ENCODE assay signal across 24 cellular contexts in genomic region chr22:30223303-30223702, GRCh38. TPM values are rescaled to one million over a fixed set of nuclear protein-coding genes. Genes with fewer than 3 reads are reported as not detected.
DNase-seq lines count a peak whose midpoint lies in the region; ATAC-seq, FAIRE-seq and TF ChIP-seq lines count a peak whose summit lies in the region.
"Had no signal": no experiment of that assay in that cellular context is flagged by ENCODE, and none has a peak within 500 bp of the region (broad histone marks: within the 10 kb centered on the region; RNA-seq: fewer than 3 reads in every experiment).

No MANE protein-coding gene starts in this region.

- WGBS in A549 (ENCODE audit: missing lambda C conversion rate) = 87% methylated on average over 14 of the region's 15 CpGs
- 82% methylated on average over 15 of the region's 15 CpGs for WGBS in mesenchymal stem cell
- WGBS in psoas muscle, 3 donors = 48 to 52% (median 49%) methylated on average over 15 of the region's 15 CpGs
- WGBS in suprapubic skin = 75% methylated on average over 14 of the region's 15 CpGs

- intact Hi-C loops in psoas muscle (cut with DNase I) = no loop called here

- H2BK5ac ChIP-seq in mesenchymal stem cell (ENCODE audit: low read depth, low read length, poor library complexity, severe bottlenecking) = no peak overlapping the region

- no peak overlapping the region for H3K4ac ChIP-seq in mesenchymal stem cell (ENCODE audit: low read depth in 1 of 2, low read length in 2 of 2)

- H2BK12ac ChIP-seq in mesenchymal stem cell (ENCODE audit: low read length in 2 of 2) = peak overlapping the region in 1 of 2 experiments; percentile 2

- no peak overlapping the region for H2AFZ ChIP-seq in mesenchymal stem cell (ENCODE audit: low read depth, low read length)
- H2AFZ ChIP-seq: neural progenitor cell had no signal

- H3K4me1 ChIP-seq in A549 (peaks cover 69% of the 10 kb centered on the region), mesenchymal stem cell (ENCODE audit: control insufficient read depth, insufficient read depth, low read depth, low read length) (peaks cover 19% of the 10 kb centered on the region), psoas muscle (no peaks in the 10 kb centered on the region), suprapubic skin (peaks cover 18% of the 10 kb centered on the region)
- H3K4me1 ChIP-seq: body of pancreas, colonic mucosa, neural progenitor cell had no signal

- H3K9me3 Mint-ChIP-seq in activated T-cell treated with anti-CD3 and anti-CD28 coated beads, Interleukin-2, amount 50 U/mL, for 72 hours = no peaks in the 10 kb centered on the region
- H3K9me3 Mint-ChIP-seq: neural progenitor cell had no signal

- H3K36me3 ChIP-seq in mesenchymal stem cell (ENCODE audit: control insufficient read depth in 1 of 2, insufficient read depth in 2 of 2, low read depth in 1 of 2, low read length in 2 of 2) (no peaks in the 10 kb centered on the region), psoas muscle (ENCODE audit: insufficient read depth in 1 of 2, low read depth in 1 of 2) (no peaks in the 10 kb centered on the region), suprapubic skin (no peaks in the 10 kb centered on the region)
- H3K36me3 ChIP-seq: colonic mucosa, neural progenitor cell, thoracic aorta had no signal

- H2BK120ac ChIP-seq in mesenchymal stem cell (ENCODE audit: low read depth, low read length) = no peak overlapping the region

- no peaks in the 10 kb centered on the region for H3K27me3 Mint-ChIP-seq in activated T-cell treated with anti-CD3 and anti-CD28 coated beads, Interleukin-2, amount 50 U/mL, for 72 hours (ENCODE audit: low read depth)

- H4K8ac ChIP-seq in mesenchymal stem cell (ENCODE audit: low read length) = no peak overlapping the region

- peak overlapping the region; percentile 73 for H2BK15ac ChIP-seq in mesenchymal stem cell (ENCODE audit: low read depth, poor library complexity, severe bottlenecking)

- H3K18ac ChIP-seq in mesenchymal stem cell (ENCODE audit: low read depth in 1 of 2, low read length in 2 of 2) = peak overlapping the region in 1 of 2 experiments; percentile 29

- H3K9ac ChIP-seq in mesenchymal stem cell (ENCODE audit: low read length) = no peak overlapping the region
- H3K9ac ChIP-seq: KMS-11, neural progenitor cell had no signal

- no peak overlapping the region for H3K27ac Mint-ChIP-seq in activated T-cell treated with anti-CD3 and anti-CD28 coated beads, Interleukin-2, amount 50 U/mL, for 72 hours
- H3K27ac Mint-ChIP-seq: neural progenitor cell had no signal

- peak overlapping the region in 1 of 2 experiments; percentile 9 for H3K14ac ChIP-seq in mesenchymal stem cell (ENCODE audit: low read length in 2 of 2)

- H3K4me3 Mint-ChIP-seq in activated T-cell treated with anti-CD3 and anti-CD28 coated beads, Interleukin-2, amount 50 U/mL, for 72 hours = no peak overlapping the region
- H3K4me3 Mint-ChIP-seq: neural progenitor cell had no signal

- DNase-seq in A549 (ENCODE audit: low read depth in 1 of 2, low spot score in 1 of 2) = no peak
- DNase-seq in CMK (ENCODE audit: low read depth) = peak; percentile 93
- peak; percentile 83 for DNase-seq in SW480 (ENCODE audit: low spot score)
- no peak for DNase-seq in mesenchymal stem cell
- no peak for DNase-seq in NCI-H2029 (lab: John Stamatoyannopoulos, UW)
- no peak for DNase-seq in psoas muscle
- no peak for DNase-seq in activated T-cell treated with anti-CD3 and anti-CD28 coated beads, Interleukin-2, amount 50 U/mL, for 72 hours
- no peak for DNase-seq in suprapubic skin (ENCODE audit: low spot score in 2 of 2)
- DNase-seq: activated CD4-positive, CD25-positive, alpha-beta regulatory T cell treated with anti-CD3 and anti-CD28 coated beads, Interleukin-2, amount 50 U/mL, for 72 hours; activated naive CD4-positive, alpha-beta T cell treated with anti-CD3 and anti-CD28 coated beads, Interleukin-2, amount 50 U/mL, for 16 hours; body of pancreas; colonic mucosa; COR-L47; glutamatergic neuron; left colon; NCI-H1092; NCI-H2107; NCI-H510A treated with DMSO at 0.1 percent for 48 hours; retina had no signal

- TF ChIP-seq EP300 in A549 (IDR thresholded peaks at IDR 0.05) = no peak
- TF ChIP-seq EP300 in suprapubic skin (IDR thresholded peaks at IDR 0.05) = no peak

- TF ChIP-seq CTCF in A549 (IDR thresholded peaks at IDR 0.05) (no peak), psoas muscle (IDR thresholded peaks at IDR 0.05) (no peak), suprapubic skin (IDR thresholded peaks at IDR 0.05) (no peak)

- no peak for TF ChIP-seq RAD21 in A549 (conservative IDR thresholded peaks at IDR 0.05 in 1 of 2, IDR thresholded peaks at IDR 0.05 in 1 of 2)

- POLR2A ChIA-PET in A549 (lab: Yijun Ruan, JAX) = no interaction called here

- H4K91ac ChIP-seq in mesenchymal stem cell (ENCODE audit: low read length) = no peak overlapping the region

- no peak overlapping the region; the same call in 2 of the 3 replicates for H3K4me2 ChIP-seq in A549
- H3K4me2 ChIP-seq in mesenchymal stem cell (ENCODE audit: low read length, poor library complexity, severe bottlenecking) = no peak overlapping the region
- H3K4me2 ChIP-seq: KMS-11, neural progenitor cell had no signal

- peaks cover 3% of the 10 kb centered on the region; the same call in 1 of the 3 replicates for H3K9me3 ChIP-seq in A549
- peaks cover 3% of the 10 kb centered on the region for H3K9me3 ChIP-seq in mesenchymal stem cell (ENCODE audit: control insufficient read depth, low read length)
- no peaks in the 10 kb centered on the region for H3K9me3 ChIP-seq in psoas muscle
- H3K9me3 ChIP-seq in suprapubic skin = no peaks in the 10 kb centered on the region
- H3K9me3 ChIP-seq: body of pancreas, colonic mucosa, thoracic aorta had no signal

- H3K4me3 ChIP-seq in A549 = no peak overlapping the region
- H3K4me3 ChIP-seq in mesenchymal stem cell (ENCODE audit: insufficient read depth in 1 of 2, low read depth in 1 of 2, low read length in 2 of 2) = no peak overlapping the region
- no peak overlapping the region for H3K4me3 ChIP-seq in psoas muscle
- no peak overlapping the region for H3K4me3 ChIP-seq in suprapubic skin
- H3K4me3 ChIP-seq: body of pancreas, colonic mucosa, neural progenitor cell, thoracic aorta had no signal

- H3K27ac ChIP-seq in A549 (peak overlapping the region; percentile 95 to 100), mesenchymal stem cell (ENCODE audit: low read length, poor library complexity, severe bottlenecking) (no peak overlapping the region), psoas muscle (no peak overlapping the region), suprapubic skin (no peak overlapping the region)
- H3K27ac ChIP-seq: body of pancreas, colonic mucosa, KMS-11, neural progenitor cell, thoracic aorta had no signal

- no peaks in the 10 kb centered on the region for H3K36me3 Mint-ChIP-seq in activated T-cell treated with anti-CD3 and anti-CD28 coated beads, Interleukin-2, amount 50 U/mL, for 72 hours (ENCODE audit: insufficient read depth in 2 of 2)
- H3K36me3 Mint-ChIP-seq: neural progenitor cell had no signal

- TF ChIP-seq POLR2A in A549 (IDR thresholded peaks at IDR 0.05; ENCODE audit: low read length) (no peak), suprapubic skin (IDR thresholded peaks at IDR 0.05) (no peak)

- H3K23ac ChIP-seq in mesenchymal stem cell (ENCODE audit: low read length in 2 of 2) = no peak overlapping the region

- no peak for FAIRE-seq in A549 (lab: Jason Lieb, UNC)
- FAIRE-seq: endometrium, GM18507 had no signal

- no peak for ATAC-seq in A549
- ATAC-seq in psoas muscle = no peak
- ATAC-seq in activated T-cell treated with anti-CD3 and anti-CD28 coated beads, Interleukin-2, amount 50 U/mL, for 72 hours (replicated peaks in 1 of 2) = no peak
- ATAC-seq: body of pancreas, left colon had no signal

- H3K79me1 ChIP-seq in mesenchymal stem cell (replicated peaks; ENCODE audit: low read length, poor library complexity, severe bottlenecking) = no peaks in the 10 kb centered on the region

- H3K4me1 Mint-ChIP-seq in activated T-cell treated with anti-CD3 and anti-CD28 coated beads, Interleukin-2, amount 50 U/mL, for 72 hours (ENCODE audit: low read depth) = peaks cover 58% of the 10 kb centered on the region

- CTCF ChIA-PET in A549 (lab: Yijun Ruan, JAX) = interaction anchor here (0.9 to 2.6 kb wide), 4 partner anchors 10 to 32 kb away, joined by 3 to 15 read pairs (median 6); no protein-coding TSS in a partner anchor

- H2AK5ac ChIP-seq in mesenchymal stem cell (ENCODE audit: low read length, severe bottlenecking) = peak overlapping the region; percentile 33

- H3K27me3 ChIP-seq in mesenchymal stem cell (ENCODE audit: control insufficient read depth in 1 of 2, insufficient read depth in 1 of 2, low read length in 2 of 2) (peaks cover 0 to 41% of the 10 kb centered on the region in 2 experiments), psoas muscle (ENCODE audit: insufficient read depth in 3 of 3, low read length in 2 of 3) (peaks cover 0 to 41% (median 10%) of the 10 kb centered on the region in 3 donors), suprapubic skin (peaks cover 4% of the 10 kb centered on the region)
- H3K27me3 ChIP-seq: body of pancreas, colonic mucosa, neural progenitor cell had no signal

TF ChIP-seq in A549, 52 proteins besides CTCF, POLR2A, EP300 and RAD21 (continues in another document):
- no peak for TF ChIP-seq ZC3H11A (IDR thresholded peaks at IDR 0.05)

RNA-seq across cellular contexts. Expression of gene LIF, which starts 23.3 kb away (rescaled TPM):
- 54.5 and 64.7 TPM in 2 replicates for polyA plus RNA-seq in A549 (2011; rRNA removed)
- polyA plus RNA-seq in A549 (2012; cell fraction: cytosol; rRNA removed) = 53.0 and 70.6 TPM in 2 replicates
- 279 and 384 TPM in 2 replicates for polyA plus RNA-seq in A549 (2012; cell fraction: nucleus; rRNA removed)
- 40.7 to 49.3 TPM (median 44.3 TPM) in 3 replicates for polyA plus RNA-seq in A549 (2017; fragmentation: RNase III; extraction: RNeasy Plus Mini Kit Qiagen cat#74134 plus additional on column Dnase treatment)
- polyA minus RNA-seq in A549 (2011; rRNA and poly(A)+ RNA removed) = 62.7 and 126 TPM in 2 replicates
- polyA plus RNA-seq in mesenchymal stem cell (2013, experiment 1 of 2) = 10.2 TPM
- 9.7 TPM for polyA plus RNA-seq in mesenchymal stem cell (2013, experiment 2 of 2)
- total RNA-seq in psoas muscle = under 1 TPM in 3 of 4 donors, not detected in 1; 0.27 to 0.54 (median 0.38) TPM
- 10 to 100 TPM in 1 of 3 donors, under 1 TPM in 2; 0.10 to 21.4 (median 0.14) TPM for polyA plus RNA-seq in psoas muscle
- total RNA-seq in activated T-cell treated with anti-CD3 and anti-CD28 coated beads, Interleukin-2, amount 50 U/mL, for 72 hours = 10 to 100 TPM; 67.9 to 71.3 TPM
- total RNA-seq in suprapubic skin = 10 to 100 TPM in 1 of 4 donors, 1 to 10 TPM in 3; 4.2 to 15.3 (median 8.5) TPM

RNA-seq across cellular contexts. Expression of gene OSM, which starts 43.3 kb away (rescaled TPM):
- polyA plus RNA-seq in A549 (2011; rRNA removed) = not detected in 2 replicates
- 0.03 and 0.09 TPM in 2 replicates for polyA plus RNA-seq in A549 (2012; cell fraction: cytosol; rRNA removed)
- 0.47 and 0.49 TPM in 2 replicates for polyA plus RNA-seq in A549 (2012; cell fraction: nucleus; rRNA removed)
- not detected in 3 replicates for polyA plus RNA-seq in A549 (2017; fragmentation: RNase III; extraction: RNeasy Plus Mini Kit Qiagen cat#74134 plus additional on column Dnase treatment)
- polyA minus RNA-seq in A549 (2011; rRNA and poly(A)+ RNA removed) = not detected in 2 replicates
- not detected for polyA plus RNA-seq in mesenchymal stem cell (2013, experiment 1 of 2)
- not detected for polyA plus RNA-seq in mesenchymal stem cell (2013, experiment 2 of 2)
- under 1 TPM in 2 of 4 donors, not detected in 2; 0.38 to 0.39 TPM for total RNA-seq in psoas muscle
- under 1 TPM in 2 of 3 donors, not detected in 1; 0.08 TPM for polyA plus RNA-seq in psoas muscle
- 10 to 100 TPM; 20.9 to 21.9 TPM for total RNA-seq in activated T-cell treated with anti-CD3 and anti-CD28 coated beads, Interleukin-2, amount 50 U/mL, for 72 hours
- under 1 TPM in 1 of 4 donors, not detected in 3; 0.34 TPM for total RNA-seq in suprapubic skin
- total RNA-seq: body of pancreas had no signal

Comparison
In these comparisons a context has a peak if more than half of its experiments do, and no peak if none do; other contexts are left out.
1. DNase-seq: peak in CMK (single experiment) and SW480 (single experiment); none in A549 (0 of 2), mesenchymal stem cell (single experiment), NCI-H2029 (single experiment), psoas muscle (0 of 2), activated T-cell treated with anti-CD3 and anti-CD28 coated beads, Interleukin-2, amount 50 U/mL, for 72 hours (0 of 2) and suprapubic skin (0 of 2).
2. H3K27ac ChIP-seq: peak in A549 (2 of 2); none in mesenchymal stem cell (single experiment), psoas muscle (single experiment) and suprapubic skin (single experiment).
3. RNA of gene LIF, which starts 23.3 kb away (total RNA-seq): 67.9 to 71.3 TPM in activated T-cell treated with anti-CD3 and anti-CD28 coated beads, Interleukin-2, amount 50 U/mL, for 72 hours; 4.2 to 15.3 TPM in suprapubic skin and 0.27 to 0.54 TPM in psoas muscle; every median in the first group is over 4 times any median in the second.
4. RNA of gene OSM, which starts 43.3 kb away (total RNA-seq): 20.9 to 21.9 TPM in activated T-cell treated with anti-CD3 and anti-CD28 coated beads, Interleukin-2, amount 50 U/mL, for 72 hours; 0.38 to 0.39 TPM in psoas muscle and 0.34 TPM in suprapubic skin; every median in the first group is over 10 times any median in the second.